In genomic region chr20:11891827-11892521, GRCh38 we compare ENCODE assay signal across 8 cellular contexts. TPM values are rescaled to one million over a fixed set of nuclear protein-coding genes. Genes with fewer than 3 reads are reported as not detected.
A peak's percentile ranks its signal among the peaks of the same experiment; 100 is the strongest.
DNase-seq lines count a peak whose midpoint lies in the region; ATAC-seq, FAIRE-seq and TF ChIP-seq lines count a peak whose summit lies in the region.

No MANE protein-coding gene starts in this region.

- peaks cover 58% of the 10 kb centered on the region for H3K79me2 ChIP-seq in neural progenitor cell (ENCODE audit: low read depth)

- POLR2A ChIA-PET in A673 (lab: Charles Lee; ENCODE audit: low non-redundant PET), result no interaction called here

- peaks cover 49% of the 10 kb centered on the region for H4K20me1 ChIP-seq in neural progenitor cell (ENCODE audit: low read depth)

- no peak for FAIRE-seq in urothelium cell line (lab: Jason Lieb, UNC)

- intact Hi-C loops in A673 (cut with micrococcal nuclease; ENCODE audit: unreplicated experiment), result no loop called here

- peaks cover 15% of the 10 kb centered on the region for H3K27me3 ChIP-seq in A673 (replicated peaks; ENCODE audit: insufficient read depth, low read depth, low read length, poor library complexity)
- H3K27me3 ChIP-seq in neural progenitor cell, result peaks cover 15% of the 10 kb centered on the region

- DNase-seq in A673 (ENCODE audit: low spot score) (peak; percentile 88), NCI-H82 treated with DMSO at 0.1 percent for 48 hours (lab: John Stamatoyannopoulos, UW; ENCODE audit: unreplicated experiment) (peak; percentile 73), germinal center (ENCODE audit: low spot score) (peak; percentile 6), neural progenitor cell (ENCODE audit: low spot score) (peak; percentile 95), urothelium cell line (ENCODE audit: low spot score) (peak; percentile 75)
- peak; percentile 3 for DNase-seq in activated naive CD4-positive, alpha-beta T cell treated with Interleukin-2 at 50 U/mL for 16 hours

- BruUV-seq in A673 (replicated peaks; lab: Mats Ljungman, UMichigan), result TSS peak; percentile 41

- H3K9ac ChIP-seq in neural progenitor cell, result peak overlapping the region; percentile 4

- H3K36me3 Mint-ChIP-seq in neural progenitor cell, result peaks cover 25% of the 10 kb centered on the region

- H3K4me3 Mint-ChIP-seq in neural progenitor cell, result peak overlapping the region; percentile 98

- CTCF ChIA-PET in A673 (lab: Charles Lee), result no interaction called here

- H3K27ac Mint-ChIP-seq in neural progenitor cell, result peak overlapping the region; percentile 99

- ATAC-seq in GM18517 (IDR thresholded peaks at IDR 0.05; ENCODE audit: unreplicated experiment) (peak; percentile 63), HG03521 (IDR thresholded peaks at IDR 0.05; ENCODE audit: unreplicated experiment) (peak; percentile 46)

- peaks cover 11% of the 10 kb centered on the region for H3K4me1 Mint-ChIP-seq in neural progenitor cell

- H3K4me2 ChIP-seq in neural progenitor cell, result peak overlapping the region; percentile 93

- peaks cover 2% of the 10 kb centered on the region for H3K27me3 Mint-ChIP-seq in neural progenitor cell (ENCODE audit: insufficient read depth, low read depth)

- TF ChIP-seq CTCF in A673 (conservative IDR thresholded peaks at IDR 0.05; ENCODE audit: low read depth, low read length) (no peak), neural progenitor cell (IDR thresholded peaks at IDR 0.05) (no peak)

- no peaks in the 10 kb centered on the region for H3K9me3 ChIP-seq in A673 (ENCODE audit: low read depth, low read length, poor library complexity, severe bottlenecking)
- H3K9me3 ChIP-seq in neural progenitor cell (ENCODE audit: low read depth), result no peaks in the 10 kb centered on the region

- H3K9me3 Mint-ChIP-seq in neural progenitor cell, result peaks cover 27% of the 10 kb centered on the region

- H3K4me1 ChIP-seq in A673 (ENCODE audit: insufficient read depth, low read length, poor library complexity, severe bottlenecking), result peaks cover 41% of the 10 kb centered on the region
- peaks cover 27% of the 10 kb centered on the region for H3K4me1 ChIP-seq in neural progenitor cell

- H2AFZ ChIP-seq in neural progenitor cell (replicated peaks), result peak overlapping the region; percentile 58

- H3K27ac ChIP-seq in A673 (ENCODE audit: low read depth, low read length, poor library complexity, severe bottlenecking) (peak overlapping the region; percentile 79), neural progenitor cell (peak overlapping the region; percentile 98)

- peaks cover 13% of the 10 kb centered on the region for H3F3A ChIP-seq in neural progenitor cell (ENCODE audit: low read depth)

- H3K4me3 ChIP-seq in A673 (ENCODE audit: low read depth, low read length, poor library complexity, severe bottlenecking) (peak overlapping the region; percentile 86), neural progenitor cell (peak overlapping the region; percentile 85)

- no peaks in the 10 kb centered on the region for H3K36me3 ChIP-seq in A673 (ENCODE audit: insufficient read depth, low read length, poor library complexity, severe bottlenecking)
- no peaks in the 10 kb centered on the region for H3K36me3 ChIP-seq in neural progenitor cell

RNA-seq across cellular contexts. Expression of gene BTBD3, which starts 25.7 kb away (rescaled TPM):
- total RNA-seq in A673 (2021) (43.5 and 46.0 TPM in 2 replicates), neural progenitor cell (ENCODE audit: low replicate concordance) (85.4 and 114 TPM in 2 replicates)

Comparison
In these comparisons a context has a peak if more than half of its experiments do, and no peak if none do; other contexts are left out.
1. Peak in every context shown above with its lines: DNase-seq, ATAC-seq, H3K4me3 ChIP-seq and H3K27ac ChIP-seq.
2. DNase-seq: peak in every context shown above with its lines; median percentile 95 in neural progenitor cell; 88 in A673; 75 in urothelium cell line; 73 in NCI-H82 treated with DMSO at 0.1 percent for 48 hours; 6 in germinal center; 3 in activated naive CD4-positive, alpha-beta T cell treated with Interleukin-2 at 50 U/mL for 16 hours.